ENCODE assay signal across 21 cellular contexts in the genomic region with DNA sequence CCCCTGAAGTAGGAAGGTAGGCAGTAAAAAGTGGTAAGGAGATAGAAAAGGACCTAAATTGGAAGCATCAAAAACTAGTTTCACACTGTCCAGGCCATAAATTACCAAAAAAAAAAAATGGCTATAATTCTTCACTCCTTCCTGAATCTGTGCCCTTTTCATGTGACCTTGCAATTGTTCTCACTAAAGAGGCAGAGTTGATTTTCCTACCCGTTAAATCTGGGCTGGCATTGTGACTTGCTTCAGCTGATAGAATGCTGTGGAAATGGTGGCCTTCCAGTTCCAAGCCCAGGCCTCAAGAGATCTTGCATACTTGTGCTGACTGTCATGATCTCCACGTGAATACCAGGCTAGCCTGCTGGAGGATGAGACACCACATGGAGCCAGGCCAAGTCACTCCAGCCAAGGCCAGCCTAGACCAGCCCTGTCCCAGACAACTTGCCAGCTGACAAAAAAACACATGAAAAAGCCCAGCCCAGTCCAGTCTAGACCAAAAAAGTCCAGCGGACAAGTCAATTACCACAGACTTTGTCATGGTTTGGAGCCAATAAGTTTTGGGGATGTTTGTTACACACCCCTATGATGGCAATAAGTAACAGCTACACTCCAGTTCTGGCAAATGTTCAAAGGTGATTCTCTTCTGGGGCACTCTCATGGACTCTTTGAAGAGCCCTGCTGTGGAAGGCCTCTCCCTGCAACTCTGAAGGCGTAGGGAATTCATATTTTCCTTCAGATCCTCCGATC. TPM values are rescaled to one million over a fixed set of nuclear protein-coding genes. Genes with fewer than 3 reads are reported as not detected.
DNase-seq lines count a peak whose midpoint lies in the region; ATAC-seq and TF ChIP-seq lines count a peak whose summit lies in the region.
"Had no signal": no experiment of that assay in that cellular context is flagged by ENCODE, and none has a peak within 500 bp of the region (broad histone marks: within the 10 kb centered on the region; RNA-seq: fewer than 3 reads in every experiment).

No MANE protein-coding gene starts in this region.

- H3K27ac ChIP-seq in tibial nerve: no peak overlapping the region
- H3K27ac ChIP-seq: HL-60, stomach had no signal

- no peak for TF ChIP-seq EP300 in tibial nerve (IDR thresholded peaks at IDR 0.05)

- no peaks in the 10 kb centered on the region for H3K27me3 ChIP-seq in tibial nerve

- H3K4me1 Mint-ChIP-seq in HFFc6 (ENCODE audit: low read depth): peaks cover 14% of the 10 kb centered on the region
- no peaks in the 10 kb centered on the region for H3K4me1 Mint-ChIP-seq in stimulated activated effector memory CD8-positive, alpha-beta T cell treated with anti-CD3 and anti-CD28 coated beads, Interleukin-12 subunit alpha, Interleukin-12 subunit beta, amount 100 ng/mL, for 72 hours
- H3K4me1 Mint-ChIP-seq: CD8-positive, alpha-beta memory T cell; memory B cell; neural crest cell had no signal

- TF ChIP-seq CTCF in HFFc6 (IDR thresholded peaks at IDR 0.05) (no peak), tibial nerve (IDR thresholded peaks at IDR 0.05) (no peak)

- H3K36me3 ChIP-seq in tibial nerve: no peaks in the 10 kb centered on the region
- H3K36me3 ChIP-seq: stomach had no signal

- H3K9me3 ChIP-seq in tibial nerve: peaks cover 0 to 13% (median 0%) of the 10 kb centered on the region in 4 donors

- H3K4me1 ChIP-seq in tibial nerve: no peaks in the 10 kb centered on the region
- H3K4me1 ChIP-seq: stomach had no signal

- WGBS in tibial nerve, 2 donors: 79 to 81% methylated on average over 5 of the region's 5 CpGs

- DNase-seq in AG08395 (ENCODE audit: low spot score) (peak; percentile 87), HFFc6 (peak; percentile 92), amniotic epithelial cell (ENCODE audit: low read depth) (peak; percentile 59), fibroblast of the conjunctiva (ENCODE audit: low read depth) (peak; percentile 23), tibial nerve (ENCODE audit: low spot score in 2 of 2) (no peak)
- no peak for DNase-seq in stimulated activated effector memory CD8-positive, alpha-beta T cell treated with anti-CD3 and anti-CD28 coated beads, Interleukin-12 subunit alpha, Interleukin-12 subunit beta, amount 100 ng/mL, for 72 hours (ENCODE audit: low spot score in 2 of 2)
- DNase-seq: activated CD4-positive, alpha-beta T cell treated with anti-CD3 and anti-CD28 coated beads, Interleukin-2, amount 50 U/mL, for 1 hour; activated naive CD4-positive, alpha-beta T cell treated with anti-CD3 and anti-CD28 coated beads, Interleukin-2, amount 50 U/mL, for 16 hours; activated T-cell treated with anti-CD3 and anti-CD28 coated beads, Interleukin-2, amount 50 U/mL, for 1 hour; CD8-positive, alpha-beta memory T cell; DND-41; effector CD8-positive, alpha-beta T cell; NCI-H187; NCI-H510A; OCI-M1; stomach had no signal

- no peak overlapping the region for H3K4me3 Mint-ChIP-seq in HFFc6
- no peak overlapping the region for H3K4me3 Mint-ChIP-seq in stimulated activated effector memory CD8-positive, alpha-beta T cell treated with anti-CD3 and anti-CD28 coated beads, Interleukin-12 subunit alpha, Interleukin-12 subunit beta, amount 100 ng/mL, for 72 hours
- H3K4me3 Mint-ChIP-seq: CD8-positive, alpha-beta memory T cell; memory B cell; neural crest cell had no signal

- no peak overlapping the region for H3K4me3 ChIP-seq in tibial nerve
- H3K4me3 ChIP-seq: stomach had no signal

- no peak for TF ChIP-seq POLR2A in tibial nerve (IDR thresholded peaks at IDR 0.05)

- H3K27ac Mint-ChIP-seq in HFFc6: peak overlapping the region; percentile 86
- no peak overlapping the region for H3K27ac Mint-ChIP-seq in stimulated activated effector memory CD8-positive, alpha-beta T cell treated with anti-CD3 and anti-CD28 coated beads, Interleukin-12 subunit alpha, Interleukin-12 subunit beta, amount 100 ng/mL, for 72 hours
- H3K27ac Mint-ChIP-seq: memory B cell had no signal

- no peak for ATAC-seq in GM21786 (IDR thresholded peaks at IDR 0.05; ENCODE audit: unreplicated experiment)
- ATAC-seq in stimulated activated effector memory CD8-positive, alpha-beta T cell treated with anti-CD3 and anti-CD28 coated beads, Interleukin-12 subunit alpha, Interleukin-12 subunit beta, amount 100 ng/mL, for 72 hours: no peak
- ATAC-seq in HG02852 (IDR thresholded peaks at IDR 0.05; ENCODE audit: unreplicated experiment): no peak

- H3K9me3 Mint-ChIP-seq in HFFc6: peaks cover 17% of the 10 kb centered on the region
- no peaks in the 10 kb centered on the region for H3K9me3 Mint-ChIP-seq in stimulated activated effector memory CD8-positive, alpha-beta T cell treated with anti-CD3 and anti-CD28 coated beads, Interleukin-12 subunit alpha, Interleukin-12 subunit beta, amount 100 ng/mL, for 72 hours
- H3K9me3 Mint-ChIP-seq: memory B cell had no signal

- peaks cover 2% of the 10 kb centered on the region for H3K27me3 Mint-ChIP-seq in HFFc6 (ENCODE audit: insufficient read depth)

- H3K36me3 Mint-ChIP-seq in HFFc6 (ENCODE audit: low read depth): peaks cover 13% of the 10 kb centered on the region
- H3K36me3 Mint-ChIP-seq in stimulated activated effector memory CD8-positive, alpha-beta T cell treated with anti-CD3 and anti-CD28 coated beads, Interleukin-12 subunit alpha, Interleukin-12 subunit beta, amount 100 ng/mL, for 72 hours: no peaks in the 10 kb centered on the region

RNA-seq across cellular contexts. Expression of a gene that starts 51.4 kb away (rescaled TPM):
- 10 to 100 TPM; 44.3 to 63.0 (median 56.6) TPM for total RNA-seq in HFFc6 (2021; fragmentation: NEBNext Ultra II Directional; extraction: Animal tissue kit (Norgen Biotek cat#: 25700))
- total RNA-seq in tibial nerve: 10 to 100 TPM; 38.9 to 96.9 (median 72.0) TPM

Comparison
In these comparisons a context has a peak if more than half of its experiments do, and no peak if none do; other contexts are left out.
1. DNase-seq: peak in AG08395 (single experiment), HFFc6 (single experiment), amniotic epithelial cell (single experiment) and fibroblast of the conjunctiva (single experiment); none in tibial nerve (0 of 2) and stimulated activated effector memory CD8-positive, alpha-beta T cell treated with anti-CD3 and anti-CD28 coated beads, Interleukin-12 subunit alpha, Interleukin-12 subunit beta, amount 100 ng/mL, for 72 hours (0 of 2).